Comparison of ENCODE assay signal across 23 cellular contexts in genomic region chr16:3377917-3378316, GRCh38. TPM values are rescaled to one million over a fixed set of nuclear protein-coding genes. Genes with fewer than 3 reads are reported as not detected.
A peak's percentile ranks its signal among the peaks of the same experiment; 100 is the strongest.
DNase-seq lines count a peak whose midpoint lies in the region; ATAC-seq, FAIRE-seq and TF ChIP-seq lines count a peak whose summit lies in the region.
"Had no signal": no experiment of that assay in that cellular context is flagged by ENCODE, and none has a peak within 500 bp of the region (broad histone marks: within the 10 kb centered on the region; RNA-seq: fewer than 3 reads in every experiment).

No MANE protein-coding gene starts in this region.

- no peak overlapping the region for H3K4me3 Mint-ChIP-seq in endodermal cell
- H3K4me3 Mint-ChIP-seq: B cell; CD4-positive, alpha-beta T cell; CD8-positive, alpha-beta T cell had no signal

- intact Hi-C loops in HepG2 (cut with micrococcal nuclease; ENCODE audit: unreplicated experiment): no loop called here
- intact Hi-C loops in right lobe of liver (cut with DNase I): no loop called here

- H3K27ac ChIP-seq in HepG2 (ENCODE audit: extremely low read length, insufficient read depth, low read length) (no peak overlapping the region), right lobe of liver (no peak overlapping the region), endodermal cell (ENCODE audit: low read depth, low read length) (no peak overlapping the region)
- H3K27ac ChIP-seq: 22Rv1; A549; BLaER1 treated with 17β-estradiol and CSF1 and Interleukin-3, amounts not matched to agents 10 nM and 100 nM; C4-2B had no signal

- H4K20me1 ChIP-seq in HepG2 (ENCODE audit: insufficient read depth, low read length): no peaks in the 10 kb centered on the region; the same call in 1 of the 2 replicates
- H4K20me1 ChIP-seq: BLaER1 treated with 17β-estradiol and CSF1 and Interleukin-3, amounts not matched to agents 10 nM and 100 nM had no signal

- DNase-seq in HepG2 (ENCODE audit: low spot score): peak; percentile 72
- DNase-seq in right lobe of liver: no peak
- DNase-seq in endodermal cell: no peak
- DNase-seq in GM13976 (ENCODE audit: low spot score): no peak
- DNase-seq: AML-193; Calu3; CD4-positive, alpha-beta T cell; CD8-positive, alpha-beta T cell; DMS79 treated with DMSO at 0.1 percent for 48 hours; GF-D8 had no signal

- H3K36me3 ChIP-seq in HepG2 (replicated peaks in 1 of 2; ENCODE audit: control insufficient read depth in 1 of 2, insufficient read depth in 2 of 2, low read length in 2 of 2): peaks cover 0 to 6% of the 10 kb centered on the region in 2 experiments; a peak in 1 of 5 replicates
- H3K36me3 ChIP-seq in right lobe of liver: peaks cover 0 to 6% (median 3%) of the 10 kb centered on the region in 4 donors
- peaks cover 15% of the 10 kb centered on the region for H3K36me3 ChIP-seq in endodermal cell (ENCODE audit: control insufficient read depth, insufficient read depth, low read length)

- no peak overlapping the region for H2AFZ ChIP-seq in HepG2 (ENCODE audit: low read length)

- H3K9me3 ChIP-seq in HepG2 (ENCODE audit: low read length) (no peaks in the 10 kb centered on the region), right lobe of liver (peaks cover 0 to 46% (median 23%) of the 10 kb centered on the region in 4 donors), endodermal cell (ENCODE audit: control insufficient read depth, low read length) (peaks cover 29% of the 10 kb centered on the region)

- H3K9me3 Mint-ChIP-seq in endodermal cell: peaks cover 88% of the 10 kb centered on the region

- H3K36me3 Mint-ChIP-seq in endodermal cell (ENCODE audit: low read depth): peaks cover 26% of the 10 kb centered on the region

- H3K9ac ChIP-seq in HepG2 (ENCODE audit: insufficient read depth, low read depth, low read length) (no peak overlapping the region), endodermal cell (ENCODE audit: extremely low read depth, low read length, poor library complexity, severe bottlenecking) (no peak overlapping the region)
- H3K9ac ChIP-seq: BLaER1 treated with 17β-estradiol and CSF1 and Interleukin-3, amounts not matched to agents 10 nM and 100 nM had no signal

- H3K4me1 Mint-ChIP-seq in endodermal cell: no peaks in the 10 kb centered on the region
- H3K4me1 Mint-ChIP-seq: B cell had no signal

- peaks cover 20% of the 10 kb centered on the region for H3K27me3 Mint-ChIP-seq in endodermal cell (ENCODE audit: insufficient read depth)
- H3K27me3 Mint-ChIP-seq: B cell; CD4-positive, alpha-beta T cell had no signal

- TF ChIP-seq EP300 in HepG2 (IDR thresholded peaks at IDR 0.05; ENCODE audit: low read depth in 2 of 2, low read length in 2 of 2) (no peak), HepG2 (CRISPR knock-in tag; IDR thresholded peaks at IDR 0.05; ENCODE audit: borderline replicate concordance) (no peak)

- no peak for TF ChIP-seq POLR2A in HepG2 (IDR thresholded peaks at IDR 0.05; ENCODE audit: insufficient read depth in 1 of 2, low read depth in 2 of 2, low read length in 2 of 2)
- TF ChIP-seq POLR2A in right lobe of liver (IDR thresholded peaks at IDR 0.05): no peak

- in situ Hi-C loops in HepG2 (cut with HindIII; ENCODE audit: extremely low pct_ligation_motif_present, low pct_unique_long_range_greater_than_20kb) (no loop called here), GM13976 (cut with MboI; ENCODE audit: low sequenced_read_pairs, unreplicated experiment) (no loop called here)

- no peak overlapping the region for H3K4me2 ChIP-seq in HepG2 (ENCODE audit: low read depth, low read length)
- H3K4me2 ChIP-seq: A549; BLaER1 treated with 17β-estradiol and CSF1 and Interleukin-3, amounts not matched to agents 10 nM and 100 nM had no signal

- H3K4me3 ChIP-seq in HepG2 (replicated peaks in 1 of 3; ENCODE audit: insufficient read depth in 1 of 3, low read depth in 2 of 3, low read length in 3 of 3) (no peak overlapping the region), right lobe of liver (no peak overlapping the region), endodermal cell (ENCODE audit: low read length) (no peak overlapping the region)
- H3K4me3 ChIP-seq: A549; BLaER1 treated with 17β-estradiol and CSF1 and Interleukin-3, amounts not matched to agents 10 nM and 100 nM had no signal

- CTCF ChIA-PET in HepG2 (lab: Yijun Ruan, JAX; ENCODE audit: low intra/inter-chr PET ratio, low total read pairs): no interaction called here

- H3K4me1 ChIP-seq in HepG2 (ENCODE audit: insufficient read depth, low read length) (peaks cover 10% of the 10 kb centered on the region; the same call in 1 of the 2 replicates), right lobe of liver (no peaks in the 10 kb centered on the region), endodermal cell (ENCODE audit: control insufficient read depth, insufficient read depth, low read length) (no peaks in the 10 kb centered on the region)
- H3K4me1 ChIP-seq: A549, Caco-2 had no signal

- ATAC-seq in HepG2 (peak; percentile 88), right lobe of liver (no peak), HG03095 (IDR thresholded peaks at IDR 0.05; ENCODE audit: unreplicated experiment) (no peak)
- ATAC-seq: A549; CD8-positive, alpha-beta T cell had no signal

- peak; percentile 37 for TF ChIP-seq CTCF in HepG2 (CRISPR knock-in tag; IDR thresholded peaks at IDR 0.05)
- TF ChIP-seq CTCF in right lobe of liver (IDR thresholded peaks at IDR 0.05): no peak
- TF ChIP-seq CTCF in endodermal cell (conservative IDR thresholded peaks at IDR 0.05): peak; percentile 10
- no peak for TF ChIP-seq CTCF in GM13976 (IDR thresholded peaks at IDR 0.05; ENCODE audit: borderline replicate concordance, control extremely low read depth, extremely low read depth, insufficient read depth, missing control alignments)

- POLR2A ChIA-PET in HepG2 (lab: Yijun Ruan, JAX): interaction anchor here (0.8 kb wide), 1 partner anchor 13 kb away, joined by 4 read pairs; no protein-coding TSS in a partner anchor

- TF ChIP-seq RAD21 in HepG2 (CRISPR knock-in tag; IDR thresholded peaks at IDR 0.05): no peak

- H3K27ac Mint-ChIP-seq in endodermal cell: no peak overlapping the region
- H3K27ac Mint-ChIP-seq: B cell; CD4-positive, alpha-beta T cell; CD8-positive, alpha-beta T cell had no signal

- H3K79me2 ChIP-seq in HepG2 (ENCODE audit: insufficient read depth, low read length): peaks cover 3% of the 10 kb centered on the region

- H3K27me3 ChIP-seq in HepG2 (ENCODE audit: control insufficient read depth in 1 of 2, insufficient read depth in 2 of 2, low read length in 2 of 2) (no peaks in the 10 kb centered on the region), right lobe of liver (no peaks in the 10 kb centered on the region), endodermal cell (ENCODE audit: control insufficient read depth, insufficient read depth, low read length, poor library complexity, severe bottlenecking) (peaks cover 6% of the 10 kb centered on the region)
- H3K27me3 ChIP-seq: BLaER1 treated with 17β-estradiol and CSF1 and Interleukin-3, amounts not matched to agents 10 nM and 100 nM had no signal

- FAIRE-seq in HepG2 (lab: Jason Lieb, UNC): peak; percentile 26
- FAIRE-seq: A549, D721Med, G401.6, GM12891, GM18507, GM19239 had no signal

- BruUV-seq in HepG2 (replicated peaks; lab: Mats Ljungman, UMichigan): no TSS peak

RNA-seq across cellular contexts. Expression of gene OR2C1, which starts 22.2 kb away (rescaled TPM):
- total RNA-seq in HepG2 (2016; rRNA removed; fragmentation: Illumina TruSeq; extraction: Trizol): not detected in 2 replicates
- not detected in 2 replicates for total RNA-seq in HepG2 (2016; cell fraction: cytosol; rRNA removed; fragmentation: Illumina TruSeq; extraction: Trizol; ENCODE audit: low read depth)
- total RNA-seq in HepG2 (2016; cell fraction: insoluble cytoplasmic fraction; rRNA removed; fragmentation: Illumina TruSeq; extraction: Trizol): not detected in 2 replicates
- not detected in 2 replicates for total RNA-seq in HepG2 (2016; cell fraction: membrane; rRNA removed; fragmentation: Illumina TruSeq; extraction: Trizol)
- total RNA-seq in HepG2 (2016; cell fraction: nucleus; rRNA removed; fragmentation: Illumina TruSeq; extraction: Trizol): not detected in 2 replicates
- not detected in 2 replicates for polyA plus RNA-seq in HepG2 (2011; rRNA removed)
- polyA plus RNA-seq in HepG2 (2011; cell fraction: cytosol; rRNA removed): not detected in 2 replicates
- not detected in 2 replicates for polyA plus RNA-seq in HepG2 (2011; cell fraction: nucleus; rRNA removed)
- not detected in 2 replicates for polyA plus RNA-seq in HepG2 (2012)
- not detected in 2 replicates for polyA plus RNA-seq in HepG2 (2016; cell fraction: cytosol; fragmentation: Illumina TruSeq; extraction: Trizol; ENCODE audit: low read depth)
- not detected in 2 replicates for polyA plus RNA-seq in HepG2 (2016; cell fraction: insoluble cytoplasmic fraction; fragmentation: Illumina TruSeq; extraction: Trizol; ENCODE audit: low read depth)
- polyA plus RNA-seq in HepG2 (2016; cell fraction: membrane; fragmentation: Illumina TruSeq; extraction: Trizol; ENCODE audit: low read depth): not detected in 2 replicates
- not detected in 2 replicates for polyA plus RNA-seq in HepG2 (2016; cell fraction: nucleus; fragmentation: Illumina TruSeq; extraction: Trizol; ENCODE audit: insufficient read depth, low read depth)
- polyA minus RNA-seq in HepG2 (2011; rRNA and poly(A)+ RNA removed; ENCODE audit: low replicate concordance): 0.09 TPM in 1 of 2 replicates, not detected in the other
- polyA minus RNA-seq in HepG2 (2011; cell fraction: cytosol; rRNA and poly(A)+ RNA removed): not detected in 2 replicates
- not detected in 2 replicates for polyA minus RNA-seq in HepG2 (2011; cell fraction: nucleus; rRNA and poly(A)+ RNA removed)
- under 1 TPM in 1 of 6 experiments, not detected in 5; 0.49 TPM for total RNA-seq in right lobe of liver
- total RNA-seq in endodermal cell: not detected
- polyA plus RNA-seq in endodermal cell (2013, experiment 1 of 2): 0.43 TPM
- polyA plus RNA-seq in endodermal cell (2013, experiment 2 of 2): not detected
- total RNA-seq: A172; Caco-2; Calu3; CD4-positive, alpha-beta T cell; CD8-positive, alpha-beta T cell had no signal
- polyA plus RNA-seq: A549 had no signal

RNA-seq across cellular contexts. Expression of gene ZSCAN32, which starts 22.9 kb away (rescaled TPM):
- total RNA-seq in HepG2 (2016; rRNA removed; fragmentation: Illumina TruSeq; extraction: Trizol) (10.7 and 11.7 TPM in 2 replicates), right lobe of liver (1 to 10 TPM; 5.0 to 7.5 (median 5.6) TPM), endodermal cell (10 to 100 TPM; 19.8 to 24.1 TPM)
- 2.3 and 3.2 TPM in 2 replicates for total RNA-seq in HepG2 (2016; cell fraction: cytosol; rRNA removed; fragmentation: Illumina TruSeq; extraction: Trizol; ENCODE audit: low read depth)
- total RNA-seq in HepG2 (2016; cell fraction: insoluble cytoplasmic fraction; rRNA removed; fragmentation: Illumina TruSeq; extraction: Trizol): 9.4 and 11.1 TPM in 2 replicates
- total RNA-seq in HepG2 (2016; cell fraction: membrane; rRNA removed; fragmentation: Illumina TruSeq; extraction: Trizol): 5.1 and 5.2 TPM in 2 replicates
- total RNA-seq in HepG2 (2016; cell fraction: nucleus; rRNA removed; fragmentation: Illumina TruSeq; extraction: Trizol): 9.8 and 14.8 TPM in 2 replicates
- polyA plus RNA-seq in HepG2 (2011; rRNA removed): 12.7 and 12.8 TPM in 2 replicates
- polyA plus RNA-seq in HepG2 (2011; cell fraction: cytosol; rRNA removed): 7.3 and 9.2 TPM in 2 replicates
- polyA plus RNA-seq in HepG2 (2011; cell fraction: nucleus; rRNA removed): 15.9 and 17.9 TPM in 2 replicates
- polyA plus RNA-seq in HepG2 (2012): 6.2 and 6.7 TPM in 2 replicates
- polyA plus RNA-seq in HepG2 (2016; cell fraction: cytosol; fragmentation: Illumina TruSeq; extraction: Trizol; ENCODE audit: low read depth): 1.1 and 1.4 TPM in 2 replicates
- 10.6 and 10.7 TPM in 2 replicates for polyA plus RNA-seq in HepG2 (2016; cell fraction: insoluble cytoplasmic fraction; fragmentation: Illumina TruSeq; extraction: Trizol; ENCODE audit: low read depth)
- polyA plus RNA-seq in HepG2 (2016; cell fraction: membrane; fragmentation: Illumina TruSeq; extraction: Trizol; ENCODE audit: low read depth): 3.4 and 3.7 TPM in 2 replicates
- polyA plus RNA-seq in HepG2 (2016; cell fraction: nucleus; fragmentation: Illumina TruSeq; extraction: Trizol; ENCODE audit: insufficient read depth, low read depth): 19.5 and 20.4 TPM in 2 replicates
- 6.7 and 9.9 TPM in 2 replicates for polyA minus RNA-seq in HepG2 (2011; rRNA and poly(A)+ RNA removed; ENCODE audit: low replicate concordance)
- 3.4 and 4.0 TPM in 2 replicates for polyA minus RNA-seq in HepG2 (2011; cell fraction: cytosol; rRNA and poly(A)+ RNA removed)
- 7.9 and 12.7 TPM in 2 replicates for polyA minus RNA-seq in HepG2 (2011; cell fraction: nucleus; rRNA and poly(A)+ RNA removed)
- polyA plus RNA-seq in endodermal cell (2013, experiment 1 of 2): 18.7 TPM
- polyA plus RNA-seq in endodermal cell (2013, experiment 2 of 2): 18.5 TPM

RNA-seq across cellular contexts. Expression of gene ZNF174, which starts 23.1 kb away (rescaled TPM):
- total RNA-seq in HepG2 (2016; rRNA removed; fragmentation: Illumina TruSeq; extraction: Trizol) (10.0 and 10.6 TPM in 2 replicates), right lobe of liver (1 to 10 TPM; 3.4 to 5.3 (median 4.1) TPM), endodermal cell (10 to 100 TPM; 11.0 to 13.5 TPM)
- 2.3 and 2.9 TPM in 2 replicates for total RNA-seq in HepG2 (2016; cell fraction: cytosol; rRNA removed; fragmentation: Illumina TruSeq; extraction: Trizol; ENCODE audit: low read depth)
- total RNA-seq in HepG2 (2016; cell fraction: insoluble cytoplasmic fraction; rRNA removed; fragmentation: Illumina TruSeq; extraction: Trizol): 8.6 and 9.8 TPM in 2 replicates
- total RNA-seq in HepG2 (2016; cell fraction: membrane; rRNA removed; fragmentation: Illumina TruSeq; extraction: Trizol): 5.3 and 6.9 TPM in 2 replicates
- total RNA-seq in HepG2 (2016; cell fraction: nucleus; rRNA removed; fragmentation: Illumina TruSeq; extraction: Trizol): 7.5 and 7.9 TPM in 2 replicates
- 7.6 and 8.3 TPM in 2 replicates for polyA plus RNA-seq in HepG2 (2011; rRNA removed)
- polyA plus RNA-seq in HepG2 (2011; cell fraction: cytosol; rRNA removed): 6.7 and 7.2 TPM in 2 replicates
- 10.2 and 10.4 TPM in 2 replicates for polyA plus RNA-seq in HepG2 (2011; cell fraction: nucleus; rRNA removed)
- polyA plus RNA-seq in HepG2 (2012): 5.3 and 5.5 TPM in 2 replicates
- 1.2 and 1.5 TPM in 2 replicates for polyA plus RNA-seq in HepG2 (2016; cell fraction: cytosol; fragmentation: Illumina TruSeq; extraction: Trizol; ENCODE audit: low read depth)
- 13.0 and 14.1 TPM in 2 replicates for polyA plus RNA-seq in HepG2 (2016; cell fraction: insoluble cytoplasmic fraction; fragmentation: Illumina TruSeq; extraction: Trizol; ENCODE audit: low read depth)
- polyA plus RNA-seq in HepG2 (2016; cell fraction: membrane; fragmentation: Illumina TruSeq; extraction: Trizol; ENCODE audit: low read depth): 3.8 and 5.6 TPM in 2 replicates
- polyA plus RNA-seq in HepG2 (2016; cell fraction: nucleus; fragmentation: Illumina TruSeq; extraction: Trizol; ENCODE audit: insufficient read depth, low read depth): 11.0 and 12.3 TPM in 2 replicates
- polyA minus RNA-seq in HepG2 (2011; rRNA and poly(A)+ RNA removed; ENCODE audit: low replicate concordance): 8.0 and 11.1 TPM in 2 replicates
- polyA minus RNA-seq in HepG2 (2011; cell fraction: cytosol; rRNA and poly(A)+ RNA removed): 4.4 and 4.9 TPM in 2 replicates
- polyA minus RNA-seq in HepG2 (2011; cell fraction: nucleus; rRNA and poly(A)+ RNA removed): 12.1 and 13.3 TPM in 2 replicates
- 11.5 TPM for polyA plus RNA-seq in endodermal cell (2013, experiment 1 of 2)
- polyA plus RNA-seq in endodermal cell (2013, experiment 2 of 2): 12.8 TPM

Comparison
In these comparisons a context has a peak if more than half of its experiments do, and no peak if none do; other contexts are left out.
1. CTCF ChIP-seq: peak in HepG2 (single experiment) and endodermal cell (single experiment); none in right lobe of liver (0 of 4) and GM13976 (single experiment).